In genomic region chr15:55799287-55800212, GRCh38 we compare ENCODE assay signal across 9 cellular contexts. TPM values are rescaled to one million over a fixed set of nuclear protein-coding genes. Genes with fewer than 3 reads are reported as not detected.
A peak's percentile ranks its signal among the peaks of the same experiment; 100 is the strongest.
DNase-seq lines count a peak whose midpoint lies in the region; FAIRE-seq and TF ChIP-seq lines count a peak whose summit lies in the region.
"Had no signal": no experiment of that assay in that cellular context is flagged by ENCODE, and none has a peak within 500 bp of the region (broad histone marks: within the 10 kb centered on the region; RNA-seq: fewer than 3 reads in every experiment).

No MANE protein-coding gene starts in this region.

- no peaks in the 10 kb centered on the region for H3K4me1 ChIP-seq in keratinocyte (ENCODE audit: control insufficient read depth, extremely low read depth, insufficient read depth, low read length)
- no peaks in the 10 kb centered on the region for H3K4me1 ChIP-seq in CD4-positive, alpha-beta memory T cell (ENCODE audit: insufficient read depth, low read length)
- H3K4me1 ChIP-seq in tibial artery = no peaks in the 10 kb centered on the region
- no peaks in the 10 kb centered on the region for H3K4me1 ChIP-seq in effector memory CD4-positive, alpha-beta T cell (ENCODE audit: control insufficient read depth, insufficient read depth, low read length, poor library complexity, severe bottlenecking)

- no peaks in the 10 kb centered on the region for H3K36me3 Mint-ChIP-seq in CD4-positive, alpha-beta memory T cell

- H3K9me1 ChIP-seq in keratinocyte (ENCODE audit: control insufficient read depth, extremely low read depth, insufficient read depth, low read length) = no peaks in the 10 kb centered on the region

- peaks cover 14 to 24% of the 10 kb centered on the region in 2 donors for H3K27me3 Mint-ChIP-seq in CD4-positive, alpha-beta memory T cell

- H3K4me1 Mint-ChIP-seq in CD4-positive, alpha-beta memory T cell = no peaks in the 10 kb centered on the region

- no peak overlapping the region for H3K27ac Mint-ChIP-seq in CD4-positive, alpha-beta memory T cell

- H3K9ac ChIP-seq in keratinocyte (ENCODE audit: control insufficient read depth, extremely low read depth, insufficient read depth, low read length) = no peak overlapping the region

- peaks cover 4% of the 10 kb centered on the region for H3K27me3 ChIP-seq in keratinocyte (ENCODE audit: control insufficient read depth, extremely low read depth, insufficient read depth, low read length)
- H3K27me3 ChIP-seq in CD4-positive, alpha-beta memory T cell (ENCODE audit: insufficient read depth, low read length) = no peaks in the 10 kb centered on the region
- H3K27me3 ChIP-seq in tibial artery = no peaks in the 10 kb centered on the region
- no peaks in the 10 kb centered on the region for H3K27me3 ChIP-seq in effector memory CD4-positive, alpha-beta T cell (replicated peaks; ENCODE audit: control insufficient read depth, insufficient read depth, low read length, poor library complexity, severe bottlenecking)

- H3K4me3 Mint-ChIP-seq in CD4-positive, alpha-beta memory T cell = no peak overlapping the region

- POLR2A ChIA-PET in GM10248 (lab: Yijun Ruan, JAX) = no interaction called here
- POLR2A ChIA-PET in CD4-positive, alpha-beta memory T cell (lab: Charles Lee; ENCODE audit: partially characterized antibody) = no interaction called here

- intact Hi-C loops in CD4-positive, alpha-beta memory T cell (cut with micrococcal nuclease) = no loop called here
- intact Hi-C loops in tibial artery (cut with DNase I; ENCODE audit: low total_unique reads) = no loop called here

- DNase-seq in AG09319 (ENCODE audit: extremely low read depth, low read depth) (no peak), GM10248 (ENCODE audit: extremely low spot score) (peak; percentile 54), LoVo (ENCODE audit: low spot score) (peak; percentile 42), keratinocyte (ENCODE audit: low read depth, low spot score) (no peak), tibial artery (no peak)
- no peak for DNase-seq in CD4-positive, alpha-beta memory T cell
- no peak for DNase-seq in effector memory CD4-positive, alpha-beta T cell

- TF ChIP-seq CTCF in AG09319 (IDR thresholded peaks at IDR 0.05; ENCODE audit: low read depth, low read length) (peak; percentile 64), GM10248 (IDR thresholded peaks at IDR 0.05; ENCODE audit: control extremely low read depth, extremely low read depth, low read depth, missing control alignments) (peak; percentile 60), WI38 (IDR thresholded peaks at IDR 0.05; ENCODE audit: low read depth, low read length) (peak; percentile 67), keratinocyte (optimal IDR thresholded peaks at IDR 0.05 in 1 of 3, IDR thresholded peaks at IDR 0.05 in 1 of 3, conservative IDR thresholded peaks at IDR 0.05 in 1 of 3; ENCODE audit: extremely low read depth in 1 of 3, insufficient read depth in 2 of 3, low read length in 3 of 3) (peak; percentile 55 to 75 (median 71)), tibial artery (IDR thresholded peaks at IDR 0.05) (no peak)

- no peaks in the 10 kb centered on the region for H3K9me3 ChIP-seq in keratinocyte (ENCODE audit: control insufficient read depth, low read depth, low read length)
- H3K9me3 ChIP-seq in CD4-positive, alpha-beta memory T cell (ENCODE audit: control insufficient read depth in 1 of 2, low read length in 2 of 2) = no peaks in the 10 kb centered on the region
- H3K9me3 ChIP-seq in tibial artery = no peaks in the 10 kb centered on the region
- H3K9me3 ChIP-seq in effector memory CD4-positive, alpha-beta T cell (ENCODE audit: control insufficient read depth, low read length) = no peaks in the 10 kb centered on the region

- FAIRE-seq in keratinocyte (lab: Jason Lieb, UNC) = no peak

- H3K4me2 ChIP-seq in keratinocyte (ENCODE audit: control insufficient read depth, extremely low read depth, insufficient read depth, low read depth, low read length) = no peak overlapping the region

- dilution Hi-C loops in keratinocyte (cut with MboI; ENCODE audit: extremely low pct_ligation_motif_present, low sequenced_read_pairs) = no loop called here

- no peak overlapping the region for H3K4me3 ChIP-seq in WI38 (ENCODE audit: low read depth, low read length)
- H3K4me3 ChIP-seq in keratinocyte (ENCODE audit: control insufficient read depth in 2 of 3, extremely low read depth in 1 of 3, insufficient read depth in 2 of 3, low read depth in 1 of 3, low read length in 3 of 3) = no peak overlapping the region
- H3K4me3 ChIP-seq in CD4-positive, alpha-beta memory T cell (ENCODE audit: low read length in 2 of 2) = no peak overlapping the region
- no peak overlapping the region for H3K4me3 ChIP-seq in tibial artery
- H3K4me3 ChIP-seq in effector memory CD4-positive, alpha-beta T cell (ENCODE audit: insufficient read depth, low read depth, low read length, poor library complexity, severe bottlenecking) = no peak overlapping the region
- H3K4me3 ChIP-seq: SK-N-MC had no signal

- no peaks in the 10 kb centered on the region for H3K79me2 ChIP-seq in keratinocyte (ENCODE audit: control insufficient read depth, insufficient read depth, low read length)

- H3K36me3 ChIP-seq in keratinocyte (ENCODE audit: control insufficient read depth in 2 of 2, extremely low read depth in 1 of 2, insufficient read depth in 2 of 2, low read length in 2 of 2) = no peaks in the 10 kb centered on the region
- no peaks in the 10 kb centered on the region for H3K36me3 ChIP-seq in CD4-positive, alpha-beta memory T cell (ENCODE audit: insufficient read depth, low read length)
- no peaks in the 10 kb centered on the region for H3K36me3 ChIP-seq in tibial artery
- no peaks in the 10 kb centered on the region for H3K36me3 ChIP-seq in effector memory CD4-positive, alpha-beta T cell (ENCODE audit: control insufficient read depth, insufficient read depth, low read length)

- H4K20me1 ChIP-seq in keratinocyte (ENCODE audit: control insufficient read depth, extremely low read depth, insufficient read depth, low read length) = no peaks in the 10 kb centered on the region

- no peak overlapping the region for H3K27ac ChIP-seq in keratinocyte (ENCODE audit: control insufficient read depth, insufficient read depth, low read length)
- H3K27ac ChIP-seq in CD4-positive, alpha-beta memory T cell (ENCODE audit: low read depth, low read length) = no peak overlapping the region
- H3K27ac ChIP-seq in tibial artery = no peak overlapping the region
- no peak overlapping the region for H3K27ac ChIP-seq in effector memory CD4-positive, alpha-beta T cell (ENCODE audit: insufficient read depth, low read length, poor library complexity, severe bottlenecking)
- H3K27ac ChIP-seq: SK-N-MC had no signal

- peaks cover 0 to 6% (median 3%) of the 10 kb centered on the region in 8 donors for H3K9me3 Mint-ChIP-seq in CD4-positive, alpha-beta memory T cell

- CTCF ChIA-PET in GM10248 (lab: Yijun Ruan, JAX) = interaction anchor here (0.7 to 6.9 kb wide), 9 partner anchors 11 to 276 kb away, joined by 3 to 53 read pairs (median 3); no protein-coding TSS in a partner anchor
- CTCF ChIA-PET in CD4-positive, alpha-beta memory T cell (lab: Charles Lee; ENCODE audit: partially characterized antibody) = interaction anchor here (1.4 kb wide), 1 partner anchor 11 kb away, joined by 3 read pairs; no protein-coding TSS in a partner anchor

- peak overlapping the region; percentile 78 for H2AFZ ChIP-seq in keratinocyte (ENCODE audit: control insufficient read depth, low read length)

RNA-seq across cellular contexts. Expression of gene PRTG, which starts 56.6 kb away (rescaled TPM):
- polyA plus RNA-seq in keratinocyte = not detected in 3 replicates
- polyA plus RNA-seq in keratinocyte (2011; ENCODE audit: low read depth) = 0.35 TPM
- not detected in 2 replicates for polyA plus RNA-seq in keratinocyte (2011; cell fraction: cytosol; rRNA removed)
- not detected in 2 replicates for polyA plus RNA-seq in keratinocyte (2011; cell fraction: nucleus; rRNA removed)
- not detected in 2 replicates for polyA plus RNA-seq in keratinocyte (2012; ENCODE audit: low replicate concordance)
- 0.03 TPM in 1 of 3 replicates, not detected in the others for polyA minus RNA-seq in keratinocyte
- polyA minus RNA-seq in keratinocyte (2011; cell fraction: cytosol; rRNA and poly(A)+ RNA removed) = not detected
- not detected in 2 replicates for polyA minus RNA-seq in keratinocyte (2011; cell fraction: nucleus; rRNA and poly(A)+ RNA removed)
- not detected for total RNA-seq in CD4-positive, alpha-beta memory T cell
- polyA plus RNA-seq in CD4-positive, alpha-beta memory T cell = not detected

Comparison
In these comparisons a context has a peak if more than half of its experiments do, and no peak if none do; other contexts are left out.
1. DNase-seq: peak in GM10248 (single experiment) and LoVo (single experiment); none in AG09319 (single experiment), keratinocyte (single experiment), CD4-positive, alpha-beta memory T cell (0 of 5), tibial artery (0 of 2) and effector memory CD4-positive, alpha-beta T cell (0 of 3).
2. CTCF ChIP-seq: peak in AG09319 (single experiment), GM10248 (single experiment), WI38 (single experiment) and keratinocyte (3 of 3); none in tibial artery (0 of 2).